20 cellular contexts compared by ENCODE assay signal in the genomic region with DNA sequence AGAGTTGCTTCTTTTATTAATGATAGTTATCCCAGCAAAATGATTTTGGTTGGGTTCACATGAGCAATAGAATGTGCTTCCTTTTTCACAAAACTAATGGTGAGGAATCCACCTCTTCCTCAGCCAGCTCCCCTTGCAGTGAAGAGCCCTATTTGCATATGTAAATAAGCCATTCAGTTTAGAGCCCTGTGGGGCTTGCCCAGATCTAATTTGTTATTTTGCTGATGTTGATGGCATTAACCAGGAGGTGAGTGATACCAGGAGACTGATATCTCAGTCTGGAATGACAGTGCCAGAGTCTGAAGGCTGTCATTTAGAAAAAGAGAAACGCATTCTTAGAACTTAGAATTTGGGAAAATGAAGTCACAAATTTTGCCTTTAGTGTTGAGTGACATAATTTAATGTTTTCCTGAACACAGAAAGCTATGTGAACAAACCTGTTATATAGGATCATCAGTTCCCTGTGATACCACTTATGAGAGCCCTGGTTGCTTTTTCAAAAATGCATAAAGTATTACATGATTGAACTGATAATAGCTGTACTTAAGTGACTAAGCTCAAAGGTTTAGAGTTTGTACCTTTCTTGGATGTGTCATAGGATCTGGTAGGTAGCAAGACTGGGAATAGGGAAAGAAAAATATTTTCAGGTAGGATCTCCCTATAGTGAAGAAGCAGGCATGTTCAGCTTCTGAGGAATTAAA.
"Had no signal": no experiment of that assay in that cellular context is flagged by ENCODE, and none has a peak within 500 bp of the region (broad histone marks: within the 10 kb centered on the region; RNA-seq: fewer than 3 reads in every experiment).

No MANE protein-coding gene starts in this region.

- H3K36me3 Mint-ChIP-seq: activated naive CD4-positive, alpha-beta T cell treated with anti-CD3 and anti-CD28 coated beads, Interleukin-2, amount 10 ng/mL, durations not matched to agents 7 days and 5 days; naive thymus-derived CD8-positive, alpha-beta T cell had no signal

- H3K4me3 ChIP-seq: ascending aorta, breast epithelium, gastroesophageal sphincter, tibial nerve had no signal

- H3K36me3 ChIP-seq: ascending aorta, breast epithelium, gastroesophageal sphincter, neutrophil, tibial nerve, WERI-Rb-1 had no signal

- DNase-seq: activated CD4-positive, alpha-beta T cell treated with anti-CD3 and anti-CD28 coated beads, Interleukin-2, amount 10 ng/mL, durations not matched to agents 24 days and 14 days; activated CD8-positive, alpha-beta memory T cell treated with anti-CD3 and anti-CD28 coated beads, Interleukin-2, amount 50 U/mL, for 48 hours; activated naive CD4-positive, alpha-beta T cell treated with anti-CD3 and anti-CD28 coated beads, Interleukin-2, amount 10 ng/mL, durations not matched to agents 7 days and 5 days; dermis blood vessel endothelial cell; effector memory CD8-positive, alpha-beta T cell; left colon; naive thymus-derived CD8-positive, alpha-beta T cell; posterior cingulate gyrus; stimulated activated CD4-positive, alpha-beta T cell treated with anti-CD3 and anti-CD28 coated beads, Interleukin-4, amount 100 ng/mL, for 1 hour; stimulated activated naive CD4-positive, alpha-beta T cell treated with Interleukin-2 at 50 U/mL for 16 hours; substantia nigra; T-helper 17 cell; WERI-Rb-1 had no signal

- ATAC-seq: effector memory CD8-positive, alpha-beta T cell; gastroesophageal sphincter; left colon; naive thymus-derived CD8-positive, alpha-beta T cell; T-helper 17 cell had no signal

- H3K4me3 Mint-ChIP-seq: activated CD4-positive, alpha-beta T cell treated with anti-CD3 and anti-CD28 coated beads, Interleukin-2, amount 10 ng/mL, durations not matched to agents 24 days and 14 days; activated naive CD4-positive, alpha-beta T cell treated with anti-CD3 and anti-CD28 coated beads, Interleukin-2, amount 10 ng/mL, durations not matched to agents 7 days and 5 days; effector memory CD8-positive, alpha-beta T cell; naive thymus-derived CD8-positive, alpha-beta T cell; T-helper 17 cell had no signal

- H3K27ac Mint-ChIP-seq: activated CD4-positive, alpha-beta T cell treated with anti-CD3 and anti-CD28 coated beads, Interleukin-2, amount 10 ng/mL, durations not matched to agents 24 days and 14 days; activated naive CD4-positive, alpha-beta T cell treated with anti-CD3 and anti-CD28 coated beads, Interleukin-2, amount 10 ng/mL, durations not matched to agents 7 days and 5 days; activated T-helper 2 cell treated with anti-CD3 and anti-CD28 coated beads, Interferon-gamma antibody, Interleukin-2, Interleukin-4, amounts not matched to agents 10 μg/mL and 5 μg/mL and 100 μg/mL, durations not matched to agents 14 hours and 24 hours and 36 hours; effector memory CD8-positive, alpha-beta T cell; naive thymus-derived CD8-positive, alpha-beta T cell; T-helper 17 cell had no signal

- H3K27me3 ChIP-seq: ascending aorta, breast epithelium, gastroesophageal sphincter, neutrophil, tibial nerve had no signal

- H3K9me3 Mint-ChIP-seq: activated CD4-positive, alpha-beta T cell treated with anti-CD3 and anti-CD28 coated beads, Interleukin-2, amount 10 ng/mL, durations not matched to agents 24 days and 14 days; activated naive CD4-positive, alpha-beta T cell treated with anti-CD3 and anti-CD28 coated beads, Interleukin-2, amount 10 ng/mL, durations not matched to agents 7 days and 5 days; activated T-helper 2 cell treated with anti-CD3 and anti-CD28 coated beads, Interferon-gamma antibody, Interleukin-2, Interleukin-4, amounts not matched to agents 10 μg/mL and 5 μg/mL and 100 μg/mL, durations not matched to agents 14 hours and 24 hours and 36 hours; effector memory CD8-positive, alpha-beta T cell; naive thymus-derived CD8-positive, alpha-beta T cell had no signal

- H3K4me1 ChIP-seq: ascending aorta, breast epithelium, gastroesophageal sphincter, tibial nerve had no signal

- H3K27ac ChIP-seq: ascending aorta, breast epithelium, epithelial cell of prostate, gastroesophageal sphincter, neutrophil, tibial nerve, WERI-Rb-1 had no signal

- H3K4me1 Mint-ChIP-seq: naive thymus-derived CD8-positive, alpha-beta T cell had no signal
